Comparison of ENCODE assay signal across 9 cellular contexts in genomic region chr15:48925714-48926223, GRCh38. TPM values are rescaled to one million over a fixed set of nuclear protein-coding genes. Genes with fewer than 3 reads are reported as not detected.
DNase-seq lines count a peak whose midpoint lies in the region; ATAC-seq, FAIRE-seq and TF ChIP-seq lines count a peak whose summit lies in the region.
"Had no signal": no experiment of that assay in that cellular context is flagged by ENCODE, and none has a peak within 500 bp of the region (broad histone marks: within the 10 kb centered on the region; RNA-seq: fewer than 3 reads in every experiment).

No MANE protein-coding gene starts in this region.

- no peaks in the 10 kb centered on the region for H3K9me3 ChIP-seq in keratinocyte (ENCODE audit: control insufficient read depth, low read depth, low read length)
- H3K9me3 ChIP-seq: heart right ventricle had no signal

- H3K27me3 ChIP-seq in keratinocyte (ENCODE audit: control insufficient read depth, extremely low read depth, insufficient read depth, low read length), result no peaks in the 10 kb centered on the region
- H3K27me3 ChIP-seq: heart right ventricle had no signal

- TF ChIP-seq CTCF in Calu3 (IDR thresholded peaks at IDR 0.05; ENCODE audit: unreplicated experiment) (no peak), keratinocyte (optimal IDR thresholded peaks at IDR 0.05 in 1 of 3, IDR thresholded peaks at IDR 0.05 in 1 of 3, conservative IDR thresholded peaks at IDR 0.05 in 1 of 3; ENCODE audit: extremely low read depth in 1 of 3, insufficient read depth in 2 of 3, low read length in 3 of 3) (no peak)

- intact Hi-C loops in Calu3 (cut with micrococcal nuclease; ENCODE audit: unreplicated experiment), result no loop called here

- H3K9ac ChIP-seq in keratinocyte (ENCODE audit: control insufficient read depth, extremely low read depth, insufficient read depth, low read length), result no peak overlapping the region

- H4K20me1 ChIP-seq in keratinocyte (ENCODE audit: control insufficient read depth, extremely low read depth, insufficient read depth, low read length), result no peaks in the 10 kb centered on the region

- FAIRE-seq in keratinocyte (lab: Jason Lieb, UNC), result peak; percentile 97

- H3K27ac ChIP-seq in keratinocyte (ENCODE audit: control insufficient read depth, insufficient read depth, low read length), result no peak overlapping the region
- H3K27ac ChIP-seq: heart right ventricle had no signal

- no peak overlapping the region for H3K4me2 ChIP-seq in keratinocyte (ENCODE audit: control insufficient read depth, extremely low read depth, insufficient read depth, low read depth, low read length)

- H3K36me3 ChIP-seq in keratinocyte (ENCODE audit: control insufficient read depth in 2 of 2, extremely low read depth in 1 of 2, insufficient read depth in 2 of 2, low read length in 2 of 2), result no peaks in the 10 kb centered on the region
- H3K36me3 ChIP-seq: heart right ventricle had no signal

- H3K4me3 ChIP-seq in keratinocyte (ENCODE audit: control insufficient read depth in 2 of 3, extremely low read depth in 1 of 3, insufficient read depth in 2 of 3, low read depth in 1 of 3, low read length in 3 of 3), result no peak overlapping the region
- H3K4me3 ChIP-seq: heart right ventricle had no signal

- no peaks in the 10 kb centered on the region for H3K36me3 Mint-ChIP-seq in Calu3 (ENCODE audit: insufficient read depth, unreplicated experiment)
- no peaks in the 10 kb centered on the region for H3K36me3 Mint-ChIP-seq in activated T-helper 17 cell treated with anti-CD3 and anti-CD28 coated beads, Interleukin-2, amount 50 U/mL, for 72 hours (ENCODE audit: low read depth)

- H2AFZ ChIP-seq in keratinocyte (ENCODE audit: control insufficient read depth, low read length), result no peak overlapping the region

- DNase-seq in Calu3 (peak; percentile 7), LoVo (ENCODE audit: low spot score) (peak; percentile 70), keratinocyte (ENCODE audit: low read depth, low spot score) (peak; percentile 66), GF-D8 (lab: John Stamatoyannopoulos, UW) (no peak)
- no peak for DNase-seq in effector CD8-positive, alpha-beta T cell (lab: John Stamatoyannopoulos, UW)
- no peak for DNase-seq in activated effector memory CD4-positive, alpha-beta T cell treated with Interleukin-2 at 50 U/mL for 16 hours
- DNase-seq: heart right ventricle had no signal

- H3K27ac Mint-ChIP-seq in Calu3 (ENCODE audit: unreplicated experiment), result peak overlapping the region; percentile 48
- peak overlapping the region; percentile 87 for H3K27ac Mint-ChIP-seq in activated T-helper 17 cell treated with anti-CD3 and anti-CD28 coated beads, Interleukin-2, amount 50 U/mL, for 72 hours

- CTCF ChIA-PET in Calu3 (lab: Charles Lee), result interaction anchor here (1.0 kb wide), 1 partner anchor 20 kb away, joined by 3 read pairs; no protein-coding TSS in a partner anchor

- peaks cover 11% of the 10 kb centered on the region for H3K4me1 Mint-ChIP-seq in Calu3 (ENCODE audit: low read depth, unreplicated experiment)
- peaks cover 30% of the 10 kb centered on the region for H3K4me1 Mint-ChIP-seq in activated T-helper 17 cell treated with anti-CD3 and anti-CD28 coated beads, Interleukin-2, amount 50 U/mL, for 72 hours

- H3K79me2 ChIP-seq in keratinocyte (ENCODE audit: control insufficient read depth, insufficient read depth, low read length), result no peaks in the 10 kb centered on the region

- peaks cover under 1% of the 10 kb centered on the region for H3K9me3 Mint-ChIP-seq in Calu3 (ENCODE audit: low read depth, unreplicated experiment)
- peaks cover 6% of the 10 kb centered on the region for H3K9me3 Mint-ChIP-seq in activated T-helper 17 cell treated with anti-CD3 and anti-CD28 coated beads, Interleukin-2, amount 50 U/mL, for 72 hours

- no TSS peak for BruUV-seq in Calu3 (replicated peaks; lab: Mats Ljungman, UMichigan)

- H3K27me3 Mint-ChIP-seq in Calu3 (ENCODE audit: unreplicated experiment), result no peaks in the 10 kb centered on the region
- peaks cover 24% of the 10 kb centered on the region for H3K27me3 Mint-ChIP-seq in activated T-helper 17 cell treated with anti-CD3 and anti-CD28 coated beads, Interleukin-2, amount 50 U/mL, for 72 hours

- no peaks in the 10 kb centered on the region for H3K9me1 ChIP-seq in keratinocyte (ENCODE audit: control insufficient read depth, extremely low read depth, insufficient read depth, low read length)

- peaks cover 4% of the 10 kb centered on the region for H3K4me1 ChIP-seq in keratinocyte (ENCODE audit: control insufficient read depth, extremely low read depth, insufficient read depth, low read length)

- H3K4me3 Mint-ChIP-seq in Calu3 (ENCODE audit: low read depth, unreplicated experiment), result no peak overlapping the region
- peak overlapping the region; percentile 46 for H3K4me3 Mint-ChIP-seq in activated T-helper 17 cell treated with anti-CD3 and anti-CD28 coated beads, Interleukin-2, amount 50 U/mL, for 72 hours

- ATAC-seq in activated T-helper 17 cell treated with anti-CD3 and anti-CD28 coated beads, Interleukin-2, amount 50 U/mL, for 72 hours (replicated peaks), result peak; percentile 63
- no peak for ATAC-seq in GM21447 (IDR thresholded peaks at IDR 0.05; ENCODE audit: unreplicated experiment)

- dilution Hi-C loops in keratinocyte (cut with MboI; ENCODE audit: extremely low pct_ligation_motif_present, low sequenced_read_pairs), result no loop called here

RNA-seq across cellular contexts. Expression of gene SHC4, which starts 38.0 kb away (rescaled TPM):
- total RNA-seq in Calu3 (2022), result 1.2 and 1.9 TPM in 2 replicates
- 1 to 10 TPM; 1.0 TPM for total RNA-seq in activated T-helper 17 cell treated with anti-CD3 and anti-CD28 coated beads, Interleukin-2, amount 50 U/mL, for 72 hours
- 0.61 to 0.94 TPM (median 0.87 TPM) in 3 replicates for polyA plus RNA-seq in keratinocyte
- not detected for polyA plus RNA-seq in keratinocyte (2011; ENCODE audit: low read depth)
- polyA plus RNA-seq in keratinocyte (2011; cell fraction: cytosol; rRNA removed), result 0.79 and 0.86 TPM in 2 replicates
- polyA plus RNA-seq in keratinocyte (2011; cell fraction: nucleus; rRNA removed), result 1.7 and 1.8 TPM in 2 replicates
- 1.0 TPM in 1 of 2 replicates, not detected in the other for polyA plus RNA-seq in keratinocyte (2012; ENCODE audit: low replicate concordance)
- polyA minus RNA-seq in keratinocyte, result 0.66 to 2.1 TPM (median 0.69 TPM) in 3 replicates
- polyA minus RNA-seq in keratinocyte (2011; cell fraction: cytosol; rRNA and poly(A)+ RNA removed), result 1.2 TPM
- 1.2 and 2.0 TPM in 2 replicates for polyA minus RNA-seq in keratinocyte (2011; cell fraction: nucleus; rRNA and poly(A)+ RNA removed)

RNA-seq across cellular contexts. Expression of gene EID1, which starts 47.8 kb away (rescaled TPM):
- total RNA-seq in Calu3 (2022), result 74.3 and 84.2 TPM in 2 replicates
- 10 to 100 TPM; 67.5 to 96.9 TPM for total RNA-seq in activated T-helper 17 cell treated with anti-CD3 and anti-CD28 coated beads, Interleukin-2, amount 50 U/mL, for 72 hours
- polyA plus RNA-seq in keratinocyte, result 99.0 to 125 TPM (median 120 TPM) in 3 replicates
- 70.5 TPM for polyA plus RNA-seq in keratinocyte (2011; ENCODE audit: low read depth)
- polyA plus RNA-seq in keratinocyte (2011; cell fraction: cytosol; rRNA removed), result 91.5 and 134 TPM in 2 replicates
- 64.2 and 92.7 TPM in 2 replicates for polyA plus RNA-seq in keratinocyte (2011; cell fraction: nucleus; rRNA removed)
- polyA plus RNA-seq in keratinocyte (2012; ENCODE audit: low replicate concordance), result 33.8 and 90.2 TPM in 2 replicates
- 15.3 to 43.0 TPM (median 25.1 TPM) in 3 replicates for polyA minus RNA-seq in keratinocyte
- polyA minus RNA-seq in keratinocyte (2011; cell fraction: cytosol; rRNA and poly(A)+ RNA removed), result 87.5 TPM
- 12.9 and 23.2 TPM in 2 replicates for polyA minus RNA-seq in keratinocyte (2011; cell fraction: nucleus; rRNA and poly(A)+ RNA removed)

Comparison
In these comparisons a context has a peak if more than half of its experiments do, and no peak if none do; other contexts are left out.
1. DNase-seq: peak in Calu3 (single experiment), LoVo (single experiment) and keratinocyte (single experiment); none in effector CD8-positive, alpha-beta T cell (single experiment), activated effector memory CD4-positive, alpha-beta T cell treated with Interleukin-2 at 50 U/mL for 16 hours (single experiment) and GF-D8 (single experiment).